ENCODE assay signal across 14 cellular contexts in genomic region chr6:125097186-125097585, GRCh38. TPM values are rescaled to one million over a fixed set of nuclear protein-coding genes. Genes with fewer than 3 reads are reported as not detected.
"Had no signal": no experiment of that assay in that cellular context is flagged by ENCODE, and none has a peak within 500 bp of the region (broad histone marks: within the 10 kb centered on the region; RNA-seq: fewer than 3 reads in every experiment).

No MANE protein-coding gene starts in this region.

- ATAC-seq: heart left ventricle; left lobe of liver; natural killer cell treated with Interleukin-12 subunit alpha and Interleukin-12 subunit beta and Interleukin-15 and Interleukin-18, amount 100 ng/mL, for 72 hours; sciatic nerve; stimulated activated naive B cell treated with anti-CD40 and anti-IgM and Interleukin-4, amounts not matched to agents 10 μg/mL and 1 μg/mL and 100 μg/mL, for 72 hours; stimulated activated naive CD8-positive, alpha-beta T cell treated with anti-CD3 and anti-CD28 coated beads, Interleukin-15, amount 100 ng/mL, for 72 hours had no signal

- DNase-seq: effector CD8-positive, alpha-beta T cell; foreskin melanocyte; heart left ventricle; kidney glomerular epithelial cell; posterior cingulate gyrus; stimulated activated CD4-positive, alpha-beta T cell treated with anti-CD3 and anti-CD28 coated beads, Interleukin-2, amount 100 ng/mL, for 24 hours; stimulated activated CD4-positive, alpha-beta T cell treated with anti-CD3 and anti-CD28 coated beads, Interleukin-4, amount 100 ng/mL, for 4 hours; stimulated activated naive B cell treated with anti-CD40 and anti-IgM and Interleukin-4, amounts not matched to agents 10 μg/mL and 1 μg/mL and 100 μg/mL, for 72 hours; stimulated activated naive CD8-positive, alpha-beta T cell treated with anti-CD3 and anti-CD28 coated beads, Interleukin-15, amount 100 ng/mL, for 72 hours; thyroid gland had no signal

- H3K27me3 ChIP-seq: heart left ventricle, thyroid gland had no signal

- H3K27ac ChIP-seq: coronary artery, thyroid gland had no signal

RNA-seq across cellular contexts. Expression of gene TPD52L1, which starts 56.4 kb away (rescaled TPM):
- total RNA-seq: natural killer cell treated with Interleukin-12 subunit alpha and Interleukin-12 subunit beta and Interleukin-15 and Interleukin-18, amount 100 ng/mL, for 72 hours had no signal
